ENCODE assay signal across 11 cellular contexts in the genomic region with DNA sequence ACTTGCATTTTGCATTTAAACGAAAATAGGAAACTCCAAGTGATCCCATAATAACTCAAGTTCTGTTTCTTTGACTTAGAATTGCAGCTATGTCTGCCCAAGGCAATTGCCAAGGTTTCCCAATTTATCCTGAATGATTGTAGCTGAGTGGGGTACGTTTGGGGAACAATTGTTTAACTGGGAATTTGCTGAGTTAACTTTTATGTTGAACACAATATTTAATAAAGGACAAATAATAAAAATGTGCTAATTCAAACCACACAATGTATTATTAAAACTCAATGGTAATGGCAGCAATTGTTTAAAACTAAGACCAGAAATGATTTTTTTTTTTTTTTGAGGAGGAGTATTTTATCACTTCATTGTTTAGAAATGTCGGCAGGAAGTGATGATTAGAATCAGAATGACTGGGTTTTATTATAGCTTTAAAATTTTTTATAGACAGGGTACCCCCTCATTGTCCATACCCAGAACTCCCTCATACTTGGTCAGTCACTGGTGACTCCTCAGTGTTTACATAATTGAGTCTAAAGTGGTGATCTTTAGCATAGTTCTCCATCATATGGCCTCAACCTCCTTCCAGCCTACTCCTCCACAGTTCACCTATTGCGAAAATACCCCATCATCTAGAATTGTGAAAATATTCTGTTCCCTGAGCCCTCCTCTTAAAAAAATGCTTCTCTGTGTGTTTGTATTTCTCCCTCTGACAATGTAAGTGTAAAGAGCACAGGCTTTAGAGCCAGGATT.
A peak's percentile ranks its signal among the peaks of the same experiment; 100 is the strongest.
DNase-seq lines count a peak whose midpoint lies in the region; ATAC-seq and TF ChIP-seq lines count a peak whose summit lies in the region.
"Had no signal": no experiment of that assay in that cellular context is flagged by ENCODE, and none has a peak within 500 bp of the region (broad histone marks: within the 10 kb centered on the region; RNA-seq: fewer than 3 reads in every experiment).

No MANE protein-coding gene starts in this region.

- ATAC-seq in heart left ventricle = peak in 1 of 4 donors; percentile 12
- peak in 1 of 2 donors; percentile 47 for ATAC-seq in upper lobe of left lung (ENCODE audit: low FRiP score in 2 of 2)
- ATAC-seq in GM21528 (IDR thresholded peaks at IDR 0.05; ENCODE audit: low FRiP score, unreplicated experiment) = no peak
- no peak for ATAC-seq in foreskin keratinocyte
- ATAC-seq: activated CD8-positive, alpha-beta memory T cell treated with anti-CD3 and anti-CD28 coated beads, Interleukin-2, amount 10 ng/mL, durations not matched to agents 7 days and 5 days had no signal

- H3K27ac ChIP-seq in heart left ventricle (peak overlapping the region; percentile 43 to 89 (median 81)), mesenchymal stem cell (ENCODE audit: low read length, poor library complexity, severe bottlenecking) (peak overlapping the region; percentile 96), upper lobe of left lung (peak overlapping the region; percentile 5 to 75 (median 64)), foreskin keratinocyte (no peak overlapping the region)

- peak overlapping the region; percentile 91 for H2AK5ac ChIP-seq in mesenchymal stem cell (ENCODE audit: low read length, severe bottlenecking)

- intact Hi-C loops in heart left ventricle (cut with DNase I) = loop anchor here in 7 of 10 donors (2.0 to 10.0 kb wide), 6 partner anchors 121 to 681 kb away; a partner anchor contains a TSS
- intact Hi-C loops in cardiac septum (cut with DNase I) = loop anchor here (2.0 to 10.0 kb wide), 3 partner anchors 221 to 391 kb away; no protein-coding TSS in a partner anchor

- no peak overlapping the region for H4K91ac ChIP-seq in mesenchymal stem cell (ENCODE audit: low read length)

- DNase-seq in heart left ventricle (no peak), cardiac septum (ENCODE audit: low spot score) (no peak), adipocyte (ENCODE audit: low read depth) (peak; percentile 54), mesenchymal stem cell (peak; percentile 52), upper lobe of left lung (no peak), foreskin keratinocyte (no peak), NCI-H2081 treated with DMSO at 0.1 percent for 48 hours (lab: John Stamatoyannopoulos, UW) (no peak)
- DNase-seq: activated CD8-positive, alpha-beta memory T cell treated with anti-CD3 and anti-CD28 coated beads, Interleukin-2, amount 10 ng/mL, durations not matched to agents 7 days and 5 days; BE2C; naive B cell had no signal

- H3K4ac ChIP-seq in mesenchymal stem cell (ENCODE audit: low read depth in 1 of 2, low read length in 2 of 2) = no peak overlapping the region

- TF ChIP-seq EP300 in upper lobe of left lung (IDR thresholded peaks at IDR 0.05) = peak in 1 of 4 donors; percentile 46

- H2BK12ac ChIP-seq in mesenchymal stem cell (ENCODE audit: low read length in 2 of 2) = peak overlapping the region in 1 of 2 experiments; percentile 63

- no peak overlapping the region for H3K23ac ChIP-seq in mesenchymal stem cell (ENCODE audit: low read length in 2 of 2)

- H3K9ac ChIP-seq in adipocyte (ENCODE audit: low read length) (peak overlapping the region; percentile 3), mesenchymal stem cell (ENCODE audit: low read length) (peak overlapping the region; percentile 80)

- H3K14ac ChIP-seq in mesenchymal stem cell (ENCODE audit: low read length in 2 of 2) = no peak overlapping the region

- peak overlapping the region; percentile 21 for H2BK120ac ChIP-seq in mesenchymal stem cell (ENCODE audit: low read depth, low read length)

- TF ChIP-seq CTCF in heart left ventricle (IDR thresholded peaks at IDR 0.05) (no peak), upper lobe of left lung (IDR thresholded peaks at IDR 0.05) (no peak), foreskin keratinocyte (conservative IDR thresholded peaks at IDR 0.05) (no peak)

- 65 to 73% (median 68%) methylated on average over 4 of the region's 4 CpGs for WGBS in heart left ventricle, 4 donors
- 100% methylated on average over 1 of the region's 4 CpGs for WGBS in mesenchymal stem cell
- WGBS in upper lobe of left lung, 2 donors = 62 to 65% methylated on average over 4 of the region's 4 CpGs

- TF ChIP-seq POLR2A in heart left ventricle (IDR thresholded peaks at IDR 0.05) (no peak), upper lobe of left lung (IDR thresholded peaks at IDR 0.05) (no peak)

- H3K18ac ChIP-seq in mesenchymal stem cell (ENCODE audit: low read depth in 1 of 2, low read length in 2 of 2) = peak overlapping the region in 1 of 2 experiments; percentile 48

- no peak overlapping the region for H3K4me3 ChIP-seq in heart left ventricle
- no peak overlapping the region for H3K4me3 ChIP-seq in adipocyte (ENCODE audit: low read length)
- H3K4me3 ChIP-seq in mesenchymal stem cell (ENCODE audit: insufficient read depth in 1 of 2, low read depth in 1 of 2, low read length in 2 of 2) = no peak overlapping the region
- no peak overlapping the region for H3K4me3 ChIP-seq in upper lobe of left lung

- no peak overlapping the region for H2BK15ac ChIP-seq in mesenchymal stem cell (ENCODE audit: low read depth, poor library complexity, severe bottlenecking)

- peaks cover 0 to 46% (median 23%) of the 10 kb centered on the region in 12 donors for H3K4me1 ChIP-seq in heart left ventricle
- peaks cover 66% of the 10 kb centered on the region for H3K4me1 ChIP-seq in adipocyte (ENCODE audit: control insufficient read depth, insufficient read depth, low read length)
- H3K4me1 ChIP-seq in mesenchymal stem cell (ENCODE audit: control insufficient read depth, insufficient read depth, low read depth, low read length) = no peaks in the 10 kb centered on the region
- peaks cover 0 to 18% (median 15%) of the 10 kb centered on the region in 4 donors for H3K4me1 ChIP-seq in upper lobe of left lung
- H3K4me1 ChIP-seq in foreskin keratinocyte = peaks cover 19% of the 10 kb centered on the region
- H3K4me1 ChIP-seq: BE2C had no signal

- H3K36me3 ChIP-seq in heart left ventricle = no peaks in the 10 kb centered on the region
- H3K36me3 ChIP-seq in adipocyte (ENCODE audit: control insufficient read depth, insufficient read depth, low read length, severe bottlenecking) = no peaks in the 10 kb centered on the region
- no peaks in the 10 kb centered on the region for H3K36me3 ChIP-seq in mesenchymal stem cell (ENCODE audit: control insufficient read depth in 1 of 2, insufficient read depth in 2 of 2, low read depth in 1 of 2, low read length in 2 of 2)
- no peaks in the 10 kb centered on the region for H3K36me3 ChIP-seq in upper lobe of left lung
- H3K36me3 ChIP-seq: BE2C had no signal

- no peaks in the 10 kb centered on the region for H3K9me3 ChIP-seq in heart left ventricle
- H3K9me3 ChIP-seq in adipocyte (ENCODE audit: control insufficient read depth, low read length) = no peaks in the 10 kb centered on the region
- H3K9me3 ChIP-seq in mesenchymal stem cell (ENCODE audit: control insufficient read depth, low read length) = no peaks in the 10 kb centered on the region
- H3K9me3 ChIP-seq in upper lobe of left lung = no peaks in the 10 kb centered on the region
- H3K9me3 ChIP-seq: BE2C had no signal

- H3K27me3 ChIP-seq in heart left ventricle = no peaks in the 10 kb centered on the region
- H3K27me3 ChIP-seq in adipocyte (replicated peaks; ENCODE audit: control insufficient read depth, insufficient read depth, low read length) = no peaks in the 10 kb centered on the region
- no peaks in the 10 kb centered on the region for H3K27me3 ChIP-seq in mesenchymal stem cell (ENCODE audit: control insufficient read depth in 1 of 2, insufficient read depth in 1 of 2, low read length in 2 of 2)
- H3K27me3 ChIP-seq in upper lobe of left lung = no peaks in the 10 kb centered on the region
- H3K27me3 ChIP-seq in foreskin keratinocyte = no peaks in the 10 kb centered on the region
- H3K27me3 ChIP-seq: BE2C had no signal

- peak overlapping the region; percentile 98 for H2BK5ac ChIP-seq in mesenchymal stem cell (ENCODE audit: low read depth, low read length, poor library complexity, severe bottlenecking)

- no peak overlapping the region for H2AFZ ChIP-seq in mesenchymal stem cell (ENCODE audit: low read depth, low read length)

- no peaks in the 10 kb centered on the region for H3K79me1 ChIP-seq in mesenchymal stem cell (replicated peaks; ENCODE audit: low read length, poor library complexity, severe bottlenecking)

- no peak overlapping the region for H3K4me2 ChIP-seq in mesenchymal stem cell (ENCODE audit: low read length, poor library complexity, severe bottlenecking)

- H4K8ac ChIP-seq in mesenchymal stem cell (ENCODE audit: low read length) = no peak overlapping the region

Comparison
In these comparisons a context has a peak if more than half of its experiments do, and no peak if none do; other contexts are left out.
1. DNase-seq: peak in adipocyte (single experiment) and mesenchymal stem cell (single experiment); none in heart left ventricle (0 of 5), cardiac septum (single experiment), upper lobe of left lung (0 of 2), foreskin keratinocyte (0 of 2) and NCI-H2081 treated with DMSO at 0.1 percent for 48 hours (single experiment).